14 cellular contexts compared by ENCODE assay signal in genomic region chr6:122374307-122374706, GRCh38. TPM values are rescaled to one million over a fixed set of nuclear protein-coding genes. Genes with fewer than 3 reads are reported as not detected.
DNase-seq lines count a peak whose midpoint lies in the region; ATAC-seq and TF ChIP-seq lines count a peak whose summit lies in the region.
"Had no signal": no experiment of that assay in that cellular context is flagged by ENCODE, and none has a peak within 500 bp of the region (broad histone marks: within the 10 kb centered on the region; RNA-seq: fewer than 3 reads in every experiment).

No MANE protein-coding gene starts in this region.

- peaks cover 20% of the 10 kb centered on the region for H3K4me1 Mint-ChIP-seq in activated naive CD4-positive, alpha-beta T cell treated with anti-CD3 and anti-CD28 coated beads for 36 hours (ENCODE audit: low read depth)
- no peaks in the 10 kb centered on the region for H3K4me1 Mint-ChIP-seq in endodermal cell
- H3K4me1 Mint-ChIP-seq: GM23338 had no signal

- no peaks in the 10 kb centered on the region for H4K20me1 ChIP-seq in PC-9 (ENCODE audit: insufficient read depth)

- H3K27me3 ChIP-seq in PC-9 (ENCODE audit: insufficient read depth, low read depth) (no peaks in the 10 kb centered on the region), endodermal cell (ENCODE audit: control insufficient read depth, insufficient read depth, low read length, poor library complexity, severe bottlenecking) (peaks cover 3% of the 10 kb centered on the region)
- H3K27me3 ChIP-seq: BE2C had no signal

- POLR2A ChIA-PET in PC-9 (lab: Charles Lee; ENCODE audit: unreplicated experiment) (no interaction called here), GM10248 (lab: Yijun Ruan, JAX) (no interaction called here)

- CTCF ChIA-PET in activated naive CD4-positive, alpha-beta T cell treated with anti-CD3 and anti-CD28 coated beads for 36 hours (lab: Charles Lee) = no interaction called here
- CTCF ChIA-PET in PC-9 (lab: Charles Lee) (no interaction called here), GM10248 (lab: Yijun Ruan, JAX) (no interaction called here)

- no peak overlapping the region for H3K4me2 ChIP-seq in PC-9
- H3K4me2 ChIP-seq: GM23338 had no signal

- H3K27ac ChIP-seq in PC-9 = no peak overlapping the region
- no peak overlapping the region for H3K27ac ChIP-seq in endodermal cell (ENCODE audit: low read depth, low read length)
- H3K27ac ChIP-seq: C4-2B had no signal

- H3K36me3 Mint-ChIP-seq in activated naive CD4-positive, alpha-beta T cell treated with anti-CD3 and anti-CD28 coated beads for 36 hours (ENCODE audit: low read depth) = no peaks in the 10 kb centered on the region
- H3K36me3 Mint-ChIP-seq in endodermal cell (ENCODE audit: low read depth) = no peaks in the 10 kb centered on the region
- H3K36me3 Mint-ChIP-seq: CD4-positive, alpha-beta memory T cell had no signal

- H3K27ac Mint-ChIP-seq in activated naive CD4-positive, alpha-beta T cell treated with anti-CD3 and anti-CD28 coated beads for 36 hours = no peak overlapping the region
- no peak overlapping the region for H3K27ac Mint-ChIP-seq in endodermal cell
- H3K27ac Mint-ChIP-seq: GM23338 had no signal

- TF ChIP-seq CTCF in PC-9 (conservative IDR thresholded peaks at IDR 0.05) (no peak), endodermal cell (conservative IDR thresholded peaks at IDR 0.05) (no peak), GM10248 (IDR thresholded peaks at IDR 0.05; ENCODE audit: control extremely low read depth, extremely low read depth, low read depth, missing control alignments) (no peak)

- H3K36me3 ChIP-seq in PC-9 (ENCODE audit: low read depth) = no peaks in the 10 kb centered on the region
- H3K36me3 ChIP-seq in endodermal cell (ENCODE audit: control insufficient read depth, insufficient read depth, low read length) = no peaks in the 10 kb centered on the region
- H3K36me3 ChIP-seq: BE2C had no signal

- peak overlapping the region; percentile 57; the same call in 1 of the 2 replicates for H2AFZ ChIP-seq in PC-9
- H2AFZ ChIP-seq: GM23338 had no signal

- no peaks in the 10 kb centered on the region; the same call in 1 of the 2 replicates for H3K9me2 ChIP-seq in PC-9 (ENCODE audit: insufficient read depth)

- H3K4me1 ChIP-seq in PC-9 (replicated peaks; ENCODE audit: insufficient read depth) (0 out of 2 replicates have a peak, but pooled peaks cover 6% of the 10 kb centered on the region), endodermal cell (ENCODE audit: control insufficient read depth, insufficient read depth, low read length) (no peaks in the 10 kb centered on the region)
- H3K4me1 ChIP-seq: BE2C had no signal

- intact Hi-C loops in activated naive CD4-positive, alpha-beta T cell treated with anti-CD3 and anti-CD28 coated beads for 36 hours (cut with micrococcal nuclease) = loop anchor here (5.0 kb wide), 1 partner anchor 332 kb away; no protein-coding TSS in a partner anchor
- intact Hi-C loops in PC-9 (cut with micrococcal nuclease; ENCODE audit: unreplicated experiment) = no loop called here

- H3K9me3 Mint-ChIP-seq in activated naive CD4-positive, alpha-beta T cell treated with anti-CD3 and anti-CD28 coated beads for 36 hours = no peaks in the 10 kb centered on the region
- H3K9me3 Mint-ChIP-seq in endodermal cell = peaks cover 3% of the 10 kb centered on the region
- H3K9me3 Mint-ChIP-seq: CD4-positive, alpha-beta memory T cell; GM23338 had no signal

- no TSS peak for BruUV-seq in PC-9 (replicated peaks; lab: Mats Ljungman, UMichigan)

- no peaks in the 10 kb centered on the region for H3K79me2 ChIP-seq in PC-9 (ENCODE audit: low read depth)

- peaks cover 6% of the 10 kb centered on the region for H3K27me3 Mint-ChIP-seq in activated naive CD4-positive, alpha-beta T cell treated with anti-CD3 and anti-CD28 coated beads for 36 hours (ENCODE audit: low read depth)
- H3K27me3 Mint-ChIP-seq in endodermal cell (ENCODE audit: insufficient read depth) = peaks cover 40% of the 10 kb centered on the region

- H3F3A ChIP-seq in PC-9 (ENCODE audit: insufficient read depth, low read depth) = no peaks in the 10 kb centered on the region

- H3K4me3 ChIP-seq in PC-9 = no peak overlapping the region
- H3K4me3 ChIP-seq in endodermal cell (ENCODE audit: low read length) = no peak overlapping the region
- H3K4me3 ChIP-seq: GM23338, K562 had no signal

- peak; percentile 64 for ATAC-seq in HG02885 (IDR thresholded peaks at IDR 0.05; ENCODE audit: poor library complexity, unreplicated experiment)
- ATAC-seq: GM23338 had no signal

- peak; percentile 20 for DNase-seq in activated naive CD4-positive, alpha-beta T cell treated with anti-CD3 and anti-CD28 coated beads for 36 hours
- DNase-seq in activated naive CD4-positive, alpha-beta T cell (lab: John Stamatoyannopoulos, UW) = no peak
- DNase-seq in PC-9 = no peak
- DNase-seq in endodermal cell = no peak
- DNase-seq in GM10248 (ENCODE audit: extremely low spot score) = no peak
- DNase-seq in HCEC 1CT = no peak
- DNase-seq: BE2C; CD4-positive, alpha-beta memory T cell; DMS79; H7 had no signal

- H3K4me3 Mint-ChIP-seq in activated naive CD4-positive, alpha-beta T cell treated with anti-CD3 and anti-CD28 coated beads for 36 hours = no peak overlapping the region
- no peak overlapping the region for H3K4me3 Mint-ChIP-seq in endodermal cell
- H3K4me3 Mint-ChIP-seq: CD4-positive, alpha-beta memory T cell; GM23338 had no signal

- H3K9ac ChIP-seq in endodermal cell (ENCODE audit: extremely low read depth, low read length, poor library complexity, severe bottlenecking) = no peak overlapping the region

- H3K9me3 ChIP-seq in PC-9 (ENCODE audit: insufficient read depth, low read depth) (no peaks in the 10 kb centered on the region), endodermal cell (ENCODE audit: control insufficient read depth, low read length) (no peaks in the 10 kb centered on the region)
- H3K9me3 ChIP-seq: BE2C had no signal

- 96% methylated on average over 2 of the region's 2 CpGs; no CpG with 5 or more reads in 1 of the 2 experiments for WGBS in endodermal cell (ENCODE audit: insufficient coverage in 1 of 2, insufficient read length in 1 of 2), 2 experiments

RNA-seq across cellular contexts. Expression of gene HSF2, which starts 25.1 kb away (rescaled TPM):
- total RNA-seq in activated naive CD4-positive, alpha-beta T cell treated with anti-CD3 and anti-CD28 coated beads for 36 hours = 10 to 100 TPM; 22.0 to 27.0 TPM
- total RNA-seq in PC-9 (2021) (12.4 and 15.5 TPM in 2 replicates), endodermal cell (10 to 100 TPM; 21.0 to 34.2 TPM)
- polyA plus RNA-seq in endodermal cell (2013, experiment 1 of 2) = 43.1 TPM
- 41.2 TPM for polyA plus RNA-seq in endodermal cell (2013, experiment 2 of 2)
